Comparison of ENCODE assay signal across 8 cellular contexts in genomic region chr1:34597877-34598514, GRCh38.
DNase-seq lines count a peak whose midpoint lies in the region; ATAC-seq and TF ChIP-seq lines count a peak whose summit lies in the region.

No MANE protein-coding gene starts in this region.

- no peaks in the 10 kb centered on the region for H3K36me3 Mint-ChIP-seq in CD8-positive, alpha-beta memory T cell

- ATAC-seq in GM18517 (IDR thresholded peaks at IDR 0.05; ENCODE audit: unreplicated experiment): no peak

- H3K27ac Mint-ChIP-seq in CD8-positive, alpha-beta memory T cell: no peak overlapping the region

- H3K9me3 ChIP-seq in CD8-positive, alpha-beta memory T cell (ENCODE audit: low read length): no peaks in the 10 kb centered on the region
- H3K9me3 ChIP-seq in HEK293 (ENCODE audit: control insufficient read depth, insufficient read depth, low read depth, low read length): no peaks in the 10 kb centered on the region
- no peaks in the 10 kb centered on the region for H3K9me3 ChIP-seq in vagina

- H3K27me3 Mint-ChIP-seq in CD8-positive, alpha-beta memory T cell: peaks cover 7 to 20% of the 10 kb centered on the region in 2 donors

- DNase-seq in CD8-positive, alpha-beta memory T cell: peak in 3 of 5 donors; percentile 3 to 46 (median 12)
- DNase-seq in NCI-H524 (lab: John Stamatoyannopoulos, UW) (peak; percentile 15 to 66), fibroblast of the aortic adventitia (ENCODE audit: low read depth) (peak; percentile 71), nucleus accumbens (lab: John Stamatoyannopoulos, UW) (peak in 52 of 56 donors; percentile 2 to 90 (median 47)), vagina (ENCODE audit: extremely low spot score in 2 of 2) (no peak)
- DNase-seq in activated CD8-positive, alpha-beta memory T cell treated with anti-CD3 and anti-CD28 coated beads, Interleukin-2, amount 50 U/mL, for 24 hours (ENCODE audit: extremely low read depth): peak; percentile 24

- intact Hi-C loops in vagina (cut with DNase I): no loop called here

- no peaks in the 10 kb centered on the region for H3K27me3 ChIP-seq in CD8-positive, alpha-beta memory T cell (ENCODE audit: insufficient read depth, low read length, poor library complexity, severe bottlenecking)
- H3K27me3 ChIP-seq in vagina: no peaks in the 10 kb centered on the region

- H3K4me3 Mint-ChIP-seq in CD8-positive, alpha-beta memory T cell: no peak overlapping the region

- H3K4me1 Mint-ChIP-seq in CD8-positive, alpha-beta memory T cell: no peaks in the 10 kb centered on the region

- CTCF ChIA-PET in CD8-positive, alpha-beta memory T cell (lab: Charles Lee): no interaction called here
- CTCF ChIA-PET in HEK293 (lab: Yijun Ruan, JAX): interaction anchor here (0.6 to 4.6 kb wide), 32 partner anchors 12 to 1378 kb away, joined by 3 to 27 read pairs (median 4); no protein-coding TSS in a partner anchor

- TF ChIP-seq POLR2A in vagina (IDR thresholded peaks at IDR 0.05): no peak

- H3K36me3 ChIP-seq in CD8-positive, alpha-beta memory T cell (ENCODE audit: insufficient read depth, low read length): no peaks in the 10 kb centered on the region
- no peaks in the 10 kb centered on the region for H3K36me3 ChIP-seq in HEK293 (ENCODE audit: control insufficient read depth in 2 of 2, insufficient read depth in 1 of 2, low read length in 2 of 2)
- no peaks in the 10 kb centered on the region for H3K36me3 ChIP-seq in vagina

- H3K9me3 Mint-ChIP-seq in CD8-positive, alpha-beta memory T cell: no peaks in the 10 kb centered on the region

- no peaks in the 10 kb centered on the region for H3K4me1 ChIP-seq in CD8-positive, alpha-beta memory T cell (ENCODE audit: insufficient read depth, low read length)
- no peaks in the 10 kb centered on the region for H3K4me1 ChIP-seq in HEK293 (ENCODE audit: control insufficient read depth, insufficient read depth, low read length)
- H3K4me1 ChIP-seq in vagina: no peaks in the 10 kb centered on the region

- H3K4me3 ChIP-seq in CD8-positive, alpha-beta memory T cell (ENCODE audit: low read length): no peak overlapping the region
- H3K4me3 ChIP-seq in HEK293 (ENCODE audit: low read depth, low read length) (no peak overlapping the region), fibroblast of the aortic adventitia (ENCODE audit: low read depth, low read length) (no peak overlapping the region), vagina (no peak overlapping the region)

- peak; percentile 88 for TF ChIP-seq CTCF in HEK293 (tag by site-specific recombination; IDR thresholded peaks at IDR 0.05)
- peak; percentile 95 for TF ChIP-seq CTCF in fibroblast of the aortic adventitia (IDR thresholded peaks at IDR 0.05; ENCODE audit: insufficient read depth, low read length)
- peak in 2 of 3 experiments; percentile 35 to 56 for TF ChIP-seq CTCF in vagina (IDR thresholded peaks at IDR 0.05)

- no peak overlapping the region for H3K27ac ChIP-seq in CD8-positive, alpha-beta memory T cell (ENCODE audit: low read depth, low read length)
- no peak overlapping the region for H3K27ac ChIP-seq in HEK293 (ENCODE audit: extremely low read depth, low read depth, low read length)
- H3K27ac ChIP-seq in vagina: no peak overlapping the region

- POLR2A ChIA-PET in CD8-positive, alpha-beta memory T cell (lab: Charles Lee): no interaction called here
- POLR2A ChIA-PET in HEK293 (lab: Yijun Ruan, JAX): no interaction called here

TF ChIP-seq in HEK293, 187 proteins besides CTCF, POLR2A, EP300 and RAD21 (continues in another document):
- TF ChIP-seq SCRT2 (tag by site-specific recombination; IDR thresholded peaks at IDR 0.05) (peak; percentile 88), MYNN (tag by site-specific recombination; IDR thresholded peaks at IDR 0.05; ENCODE audit: borderline replicate concordance) (no peak), TRIM28 (IDR thresholded peaks at IDR 0.05; ENCODE audit: borderline replicate concordance, low read length) (no peak), ZFP37 (tag by site-specific recombination; IDR thresholded peaks at IDR 0.05) (no peak), PRDM4 (tag by site-specific recombination; IDR thresholded peaks at IDR 0.05) (no peak), ZSCAN23 (tag by site-specific recombination; IDR thresholded peaks at IDR 0.05) (no peak), ZSCAN4 (tag by site-specific recombination; IDR thresholded peaks at IDR 0.05) (0 out of 2 replicates have a peak, but pooled peaks have one; percentile 7), YY2 (tag by site-specific recombination; IDR thresholded peaks at IDR 0.05) (no peak), ZNF639 (tag by site-specific recombination; IDR thresholded peaks at IDR 0.05) (no peak), ZNF660 (tag by site-specific recombination; IDR thresholded peaks at IDR 0.05) (0 out of 2 replicates have a peak, but pooled peaks have one; percentile 19), ZBTB10 (tag by site-specific recombination; IDR thresholded peaks at IDR 0.05) (no peak), ZNF26 (tag by site-specific recombination; IDR thresholded peaks at IDR 0.05) (no peak), ZNF175 (tag by site-specific recombination; IDR thresholded peaks at IDR 0.05) (no peak), ZNF654 (tag by site-specific recombination; IDR thresholded peaks at IDR 0.05; ENCODE audit: low read depth) (peak; percentile 73), EGR2 (tag by site-specific recombination; IDR thresholded peaks at IDR 0.05; ENCODE audit: low read depth) (no peak), ZNF174 (tag by site-specific recombination; IDR thresholded peaks at IDR 0.05) (no peak)

Comparison
In these comparisons a context has a peak if more than half of its experiments do, and no peak if none do; other contexts are left out.
1. DNase-seq: peak in CD8-positive, alpha-beta memory T cell (3 of 5), NCI-H524 (2 of 2), activated CD8-positive, alpha-beta memory T cell treated with anti-CD3 and anti-CD28 coated beads, Interleukin-2, amount 50 U/mL, for 24 hours (single experiment), fibroblast of the aortic adventitia (single experiment) and nucleus accumbens (52 of 56); none in vagina (0 of 2).
2. Peak in every context shown above with its lines, with median percentiles within 50 percentile points of each other: CTCF ChIP-seq.